ENCODE assay signal across 13 cellular contexts in genomic region chr14:22613091-22613695, GRCh38. TPM values are rescaled to one million over a fixed set of nuclear protein-coding genes. Genes with fewer than 3 reads are reported as not detected.
A peak's percentile ranks its signal among the peaks of the same experiment; 100 is the strongest.
DNase-seq lines count a peak whose midpoint lies in the region; TF ChIP-seq lines count a peak whose summit lies in the region.
"Had no signal": no experiment of that assay in that cellular context is flagged by ENCODE, and none has a peak within 500 bp of the region (broad histone marks: within the 10 kb centered on the region; RNA-seq: fewer than 3 reads in every experiment).

No MANE protein-coding gene starts in this region.

- no peaks in the 10 kb centered on the region for H3K79me1 ChIP-seq in mesenchymal stem cell (replicated peaks; ENCODE audit: low read length, poor library complexity, severe bottlenecking)

- H3F3A ChIP-seq in MM.1S (ENCODE audit: insufficient read depth, low read length), result peaks cover 21% of the 10 kb centered on the region

- H3K23ac ChIP-seq in mesenchymal stem cell (ENCODE audit: low read length in 2 of 2), result no peak overlapping the region

- peak overlapping the region in 1 of 2 experiments; percentile 75 for H3K4ac ChIP-seq in mesenchymal stem cell (ENCODE audit: low read depth in 1 of 2, low read length in 2 of 2)

- peak overlapping the region; percentile 89 for H4K91ac ChIP-seq in mesenchymal stem cell (ENCODE audit: low read length)

- peak overlapping the region; percentile 19 for H2BK120ac ChIP-seq in mesenchymal stem cell (ENCODE audit: low read depth, low read length)

- 78% methylated on average over 2 of the region's 2 CpGs for WGBS in mesenchymal stem cell

- TF ChIP-seq CTCF in MM.1S (IDR thresholded peaks at IDR 0.05; ENCODE audit: low read length) (peak; percentile 15), brain microvascular endothelial cell (IDR thresholded peaks at IDR 0.05; ENCODE audit: low read depth, low read length, missing control alignments) (peak; percentile 42), tibial artery (IDR thresholded peaks at IDR 0.05) (no peak), GM20000 (IDR thresholded peaks at IDR 0.05; ENCODE audit: extremely low read depth, missing control alignments) (no peak)

- H3K36me3 ChIP-seq in MM.1S (replicated peaks; ENCODE audit: insufficient read depth, low read length) (no peaks in the 10 kb centered on the region), brain microvascular endothelial cell (replicated peaks) (peaks cover 15% of the 10 kb centered on the region), mesenchymal stem cell (ENCODE audit: control insufficient read depth in 1 of 2, insufficient read depth in 2 of 2, low read depth in 1 of 2, low read length in 2 of 2) (peaks cover 30 to 47% of the 10 kb centered on the region in 2 experiments), tibial artery (peaks cover 35 to 43% (median 40%) of the 10 kb centered on the region in 3 donors)

- H3K27me3 ChIP-seq in MM.1S (replicated peaks; ENCODE audit: insufficient read depth, low read length) (no peaks in the 10 kb centered on the region), brain microvascular endothelial cell (replicated peaks) (no peaks in the 10 kb centered on the region), mesenchymal stem cell (ENCODE audit: control insufficient read depth in 1 of 2, insufficient read depth in 1 of 2, low read length in 2 of 2) (no peaks in the 10 kb centered on the region), tibial artery (no peaks in the 10 kb centered on the region)

- no peak overlapping the region for H4K8ac ChIP-seq in mesenchymal stem cell (ENCODE audit: low read length)

- H3K79me2 ChIP-seq in MM.1S (ENCODE audit: low read length), result no peaks in the 10 kb centered on the region

- intact Hi-C loops in tibial artery (cut with DNase I; ENCODE audit: low total_unique reads) (no loop called here), head of caudate nucleus (cut with DNase I) (no loop called here)

- H3K9ac ChIP-seq in MM.1S (ENCODE audit: low read length) (no peak overlapping the region), mesenchymal stem cell (ENCODE audit: low read length) (no peak overlapping the region)

- H4K20me1 ChIP-seq in MM.1S (ENCODE audit: insufficient read depth, low read length), result no peaks in the 10 kb centered on the region

- H3K4me2 ChIP-seq in MM.1S (ENCODE audit: low read depth, low read length), result peak overlapping the region; percentile 49
- H3K4me2 ChIP-seq in mesenchymal stem cell (ENCODE audit: low read length, poor library complexity, severe bottlenecking), result no peak overlapping the region

- H2AFZ ChIP-seq in MM.1S (ENCODE audit: low read length) (no peak overlapping the region), mesenchymal stem cell (ENCODE audit: low read depth, low read length) (no peak overlapping the region)

- H3K4me3 ChIP-seq in MM.1S (ENCODE audit: low read length), result no peak overlapping the region
- no peak overlapping the region for H3K4me3 ChIP-seq in brain microvascular endothelial cell (ENCODE audit: low read depth, low read length)
- no peak overlapping the region for H3K4me3 ChIP-seq in mesenchymal stem cell (ENCODE audit: insufficient read depth in 1 of 2, low read depth in 1 of 2, low read length in 2 of 2)
- no peak overlapping the region for H3K4me3 ChIP-seq in tibial artery

- peak overlapping the region; percentile 89 for H2BK5ac ChIP-seq in mesenchymal stem cell (ENCODE audit: low read depth, low read length, poor library complexity, severe bottlenecking)

- in situ Hi-C loops in brain microvascular endothelial cell (cut with HindIII; ENCODE audit: low pct_ligation_motif_present, low sequenced_read_pairs), result no loop called here

- H2BK12ac ChIP-seq in mesenchymal stem cell (ENCODE audit: low read length in 2 of 2), result peak overlapping the region in 1 of 2 experiments; percentile 18

- H3K27ac ChIP-seq in MM.1S (ENCODE audit: low read length) (peak overlapping the region; percentile 89), brain microvascular endothelial cell (peak overlapping the region; percentile 89), mesenchymal stem cell (ENCODE audit: low read length, poor library complexity, severe bottlenecking) (peak overlapping the region; percentile 99), tibial artery (peak overlapping the region; percentile 55 to 65)

- no peak overlapping the region for H3K14ac ChIP-seq in mesenchymal stem cell (ENCODE audit: low read length in 2 of 2)

- no peak overlapping the region for H2BK15ac ChIP-seq in mesenchymal stem cell (ENCODE audit: low read depth, poor library complexity, severe bottlenecking)

- no peaks in the 10 kb centered on the region for H3K9me2 ChIP-seq in MM.1S (replicated peaks; ENCODE audit: insufficient read depth, low read length)

- H2AK5ac ChIP-seq in mesenchymal stem cell (ENCODE audit: low read length, severe bottlenecking), result peak overlapping the region; percentile 99

- no peaks in the 10 kb centered on the region for H3K9me3 ChIP-seq in MM.1S (replicated peaks; ENCODE audit: insufficient read depth, low read length)
- H3K9me3 ChIP-seq in mesenchymal stem cell (ENCODE audit: control insufficient read depth, low read length), result no peaks in the 10 kb centered on the region
- H3K9me3 ChIP-seq in tibial artery, result no peaks in the 10 kb centered on the region

- H3K4me1 ChIP-seq in MM.1S (ENCODE audit: low read length) (peaks cover 37% of the 10 kb centered on the region), mesenchymal stem cell (ENCODE audit: control insufficient read depth, insufficient read depth, low read depth, low read length) (peaks cover 11% of the 10 kb centered on the region), tibial artery (peaks cover 0 to 22% (median 14%) of the 10 kb centered on the region in 4 donors)

- DNase-seq in MM.1S, result peak; percentile 26
- DNase-seq in brain microvascular endothelial cell, result no peak
- peak; percentile 37 for DNase-seq in mesenchymal stem cell
- DNase-seq in tibial artery, result no peak
- DNase-seq in head of caudate nucleus, result no peak
- DNase-seq in GM20000 (ENCODE audit: low spot score), result no peak
- no peak for DNase-seq in UCSD-AML1 (lab: John Stamatoyannopoulos, UW; ENCODE audit: unreplicated experiment)
- DNase-seq: activated CD8-positive, alpha-beta memory T cell treated with anti-CD3 and anti-CD28 coated beads for 24 hours; glutamatergic neuron; mesendoderm; NCI-H748 treated with DMSO at 0.1 percent for 48 hours; stimulated activated CD4-positive, alpha-beta T cell treated with anti-CD3 and anti-CD28 coated beads, Interleukin-12 subunit alpha, Interleukin-12 subunit beta, amount 100 ng/mL, for 4 hours; T-cell had no signal

- peak overlapping the region; percentile 35 to 75 for H3K18ac ChIP-seq in mesenchymal stem cell (ENCODE audit: low read depth in 1 of 2, low read length in 2 of 2)

RNA-seq across cellular contexts. Expression of gene ABHD4, which starts 15.1 kb away (rescaled TPM):
- polyA plus RNA-seq in mesenchymal stem cell (2013, experiment 1 of 2), result 32.7 TPM
- polyA plus RNA-seq in mesenchymal stem cell (2013, experiment 2 of 2), result 32.8 TPM

RNA-seq across cellular contexts. Expression of gene DAD1, which starts 24.2 kb away (rescaled TPM):
- polyA plus RNA-seq in mesenchymal stem cell (2013, experiment 1 of 2), result 348 TPM
- 351 TPM for polyA plus RNA-seq in mesenchymal stem cell (2013, experiment 2 of 2)

RNA-seq across cellular contexts. Expression of gene OR6J1, which starts 31.0 kb away (rescaled TPM):
- polyA plus RNA-seq in mesenchymal stem cell (2013, experiment 1 of 2), result not detected
- not detected for polyA plus RNA-seq in mesenchymal stem cell (2013, experiment 2 of 2)

Comparison
In these comparisons a context has a peak if more than half of its experiments do, and no peak if none do; other contexts are left out.
1. DNase-seq: peak in MM.1S (single experiment) and mesenchymal stem cell (single experiment); none in brain microvascular endothelial cell (single experiment), tibial artery (0 of 2), head of caudate nucleus (0 of 42), GM20000 (single experiment) and UCSD-AML1 (single experiment).
2. CTCF ChIP-seq: peak in MM.1S (single experiment) and brain microvascular endothelial cell (single experiment); none in tibial artery (0 of 2) and GM20000 (single experiment).
3. Peak in every context shown above with its lines, with median percentiles within 50 percentile points of each other: H3K27ac ChIP-seq.